ENCODE assay signal across 10 cellular contexts in the genomic region with DNA sequence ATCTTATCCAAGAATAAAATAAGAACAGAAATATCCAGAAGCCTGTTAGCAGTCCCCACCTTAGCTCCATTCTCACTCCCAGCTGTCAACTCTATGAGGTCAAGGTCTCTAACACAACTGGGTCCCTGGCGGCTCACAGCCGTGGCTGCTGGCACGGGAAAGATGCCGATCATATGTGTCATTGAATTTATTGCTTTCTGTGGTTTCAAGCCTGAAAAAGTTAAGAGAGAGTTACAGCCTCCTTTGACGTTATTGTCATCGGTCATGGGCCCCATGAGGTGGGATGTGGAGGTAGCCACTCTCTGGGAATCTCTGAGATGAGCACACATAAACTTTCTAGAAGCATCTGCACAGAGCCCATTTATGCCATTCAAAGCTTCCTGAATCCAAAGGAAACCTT. TPM values are rescaled to one million over a fixed set of nuclear protein-coding genes. Genes with fewer than 3 reads are reported as not detected.
DNase-seq lines count a peak whose midpoint lies in the region; ATAC-seq and TF ChIP-seq lines count a peak whose summit lies in the region.
"Had no signal": no experiment of that assay in that cellular context is flagged by ENCODE, and none has a peak within 500 bp of the region (broad histone marks: within the 10 kb centered on the region; RNA-seq: fewer than 3 reads in every experiment).

No MANE protein-coding gene starts in this region.

- no peaks in the 10 kb centered on the region for H3K36me3 Mint-ChIP-seq in nephron (ENCODE audit: low read depth)
- no peaks in the 10 kb centered on the region for H3K36me3 Mint-ChIP-seq in activated CD4-positive, alpha-beta T cell treated with anti-CD3 and anti-CD28 coated beads for 36 hours (ENCODE audit: low read depth)
- H3K36me3 Mint-ChIP-seq in activated naive CD8-positive, alpha-beta T cell treated with anti-CD3 and anti-CD28 coated beads, Interleukin-2, amount 50 U/mL, for 24 hours (ENCODE audit: low read depth): no peaks in the 10 kb centered on the region

- no peak overlapping the region for H3K4me3 Mint-ChIP-seq in nephron
- no peak overlapping the region for H3K4me3 Mint-ChIP-seq in activated CD4-positive, alpha-beta T cell treated with anti-CD3 and anti-CD28 coated beads for 36 hours
- H3K4me3 Mint-ChIP-seq in activated naive CD8-positive, alpha-beta T cell treated with anti-CD3 and anti-CD28 coated beads, Interleukin-2, amount 50 U/mL, for 24 hours: no peak overlapping the region
- H3K4me3 Mint-ChIP-seq: activated T-cell treated with anti-CD3 and anti-CD28 coated beads, Interleukin-2, amount 50 U/mL, for 24 hours had no signal

- no peak for TF ChIP-seq CTCF in NB4 (IDR thresholded peaks at IDR 0.05; ENCODE audit: low read depth, low read length)
- no peak for TF ChIP-seq CTCF in nephron (IDR thresholded peaks at IDR 0.05; ENCODE audit: unreplicated experiment in 3 of 3)

- H3K9me3 Mint-ChIP-seq in nephron: peaks cover 5% of the 10 kb centered on the region
- no peaks in the 10 kb centered on the region for H3K9me3 Mint-ChIP-seq in activated CD4-positive, alpha-beta T cell treated with anti-CD3 and anti-CD28 coated beads for 36 hours (ENCODE audit: low read depth)
- H3K9me3 Mint-ChIP-seq in activated naive CD8-positive, alpha-beta T cell treated with anti-CD3 and anti-CD28 coated beads, Interleukin-2, amount 50 U/mL, for 24 hours: no peaks in the 10 kb centered on the region

- peaks cover 4% of the 10 kb centered on the region for H3K27me3 Mint-ChIP-seq in nephron (ENCODE audit: low read depth)
- no peaks in the 10 kb centered on the region for H3K27me3 Mint-ChIP-seq in activated CD4-positive, alpha-beta T cell treated with anti-CD3 and anti-CD28 coated beads for 36 hours
- no peaks in the 10 kb centered on the region for H3K27me3 Mint-ChIP-seq in activated naive CD8-positive, alpha-beta T cell treated with anti-CD3 and anti-CD28 coated beads, Interleukin-2, amount 50 U/mL, for 24 hours
- H3K27me3 Mint-ChIP-seq: activated T-cell treated with anti-CD3 and anti-CD28 coated beads, Interleukin-2, amount 50 U/mL, for 24 hours had no signal

- peak; percentile 75 for DNase-seq in COLO829 (ENCODE audit: low spot score)
- peak; percentile 65 for DNase-seq in NB4 (ENCODE audit: low read depth)
- peak; percentile 24 for DNase-seq in cerebellar cortex (ENCODE audit: low spot score)
- DNase-seq in activated CD4-positive, alpha-beta T cell treated with anti-CD3 and anti-CD28 coated beads for 36 hours: no peak
- no peak for DNase-seq in head of caudate nucleus
- no peak for DNase-seq in activated naive CD8-positive, alpha-beta T cell treated with anti-CD3 and anti-CD28 coated beads, Interleukin-2, amount 50 U/mL, for 24 hours
- DNase-seq: activated T-cell treated with anti-CD3 and anti-CD28 coated beads, Interleukin-2, amount 50 U/mL, for 24 hours; NCI-H2029 had no signal

- no peak overlapping the region for H3K4me3 ChIP-seq in NB4 (ENCODE audit: low read depth, low read length)

- H3K27ac Mint-ChIP-seq in nephron: peak overlapping the region in 2 of 3 experiments; percentile 11 to 58
- no peak overlapping the region for H3K27ac Mint-ChIP-seq in activated CD4-positive, alpha-beta T cell treated with anti-CD3 and anti-CD28 coated beads for 36 hours
- no peak overlapping the region for H3K27ac Mint-ChIP-seq in activated naive CD8-positive, alpha-beta T cell treated with anti-CD3 and anti-CD28 coated beads, Interleukin-2, amount 50 U/mL, for 24 hours
- H3K27ac Mint-ChIP-seq: activated T-cell treated with anti-CD3 and anti-CD28 coated beads, Interleukin-2, amount 50 U/mL, for 24 hours had no signal

- POLR2A ChIA-PET in activated CD4-positive, alpha-beta T cell treated with anti-CD3 and anti-CD28 coated beads for 36 hours (lab: Charles Lee): no interaction called here

- CTCF ChIA-PET in activated CD4-positive, alpha-beta T cell treated with anti-CD3 and anti-CD28 coated beads for 36 hours (lab: Charles Lee): no interaction called here

- H3K4me1 Mint-ChIP-seq in nephron: peaks cover 19% of the 10 kb centered on the region
- peaks cover 3% of the 10 kb centered on the region for H3K4me1 Mint-ChIP-seq in activated CD4-positive, alpha-beta T cell treated with anti-CD3 and anti-CD28 coated beads for 36 hours
- H3K4me1 Mint-ChIP-seq in activated naive CD8-positive, alpha-beta T cell treated with anti-CD3 and anti-CD28 coated beads, Interleukin-2, amount 50 U/mL, for 24 hours: peaks cover 4% of the 10 kb centered on the region

- TF ChIP-seq POLR2A in NB4 (IDR thresholded peaks at IDR 0.05; ENCODE audit: extremely low read depth, insufficient read length): no peak

- no peak for ATAC-seq in activated CD4-positive, alpha-beta T cell treated with anti-CD3 and anti-CD28 coated beads for 36 hours
- no peak for ATAC-seq in HG02938 (IDR thresholded peaks at IDR 0.05; ENCODE audit: unreplicated experiment)
- ATAC-seq in activated naive CD8-positive, alpha-beta T cell treated with anti-CD3 and anti-CD28 coated beads, Interleukin-2, amount 50 U/mL, for 24 hours: no peak

- intact Hi-C loops in activated CD4-positive, alpha-beta T cell treated with anti-CD3 and anti-CD28 coated beads for 36 hours (cut with DNase I, micrococcal nuclease): loop anchor here in 1 of 2 experiments (10.0 kb wide), 1 partner anchor 62 kb away; no protein-coding TSS in a partner anchor
- intact Hi-C loops in head of caudate nucleus (cut with DNase I): no loop called here

RNA-seq across cellular contexts. Expression of a gene that starts 28.7 kb away (rescaled TPM):
- total RNA-seq in activated CD4-positive, alpha-beta T cell treated with anti-CD3 and anti-CD28 coated beads for 36 hours: 1 to 10 TPM; 3.7 to 3.8 TPM

Comparison
In these comparisons a context has a peak if more than half of its experiments do, and no peak if none do; other contexts are left out.
1. DNase-seq: peak in COLO829 (single experiment), NB4 (single experiment) and cerebellar cortex (single experiment); none in activated CD4-positive, alpha-beta T cell treated with anti-CD3 and anti-CD28 coated beads for 36 hours (single experiment), head of caudate nucleus (0 of 42) and activated naive CD8-positive, alpha-beta T cell treated with anti-CD3 and anti-CD28 coated beads, Interleukin-2, amount 50 U/mL, for 24 hours (single experiment).
2. H3K27ac Mint-ChIP-seq: peak in nephron (2 of 3); none in activated CD4-positive, alpha-beta T cell treated with anti-CD3 and anti-CD28 coated beads for 36 hours (single experiment) and activated naive CD8-positive, alpha-beta T cell treated with anti-CD3 and anti-CD28 coated beads, Interleukin-2, amount 50 U/mL, for 24 hours (single experiment).